Comparison of ENCODE assay signal across 1 cellular context in genomic region chr1:47906009-47906432, GRCh38.
TF ChIP-seq lines count a peak whose summit lies in the region.

No MANE protein-coding gene starts in this region.

TF ChIP-seq in HepG2, 621 proteins besides CTCF, POLR2A, EP300 and RAD21 (continued from another document):
- 0 out of 2 replicates have a peak, but pooled peaks have one; percentile 20 for TF ChIP-seq ESRRA (CRISPR knock-in tag; IDR thresholded peaks at IDR 0.05; ENCODE audit: low read depth)
- no peak for TF ChIP-seq ZC3H4 (CRISPR knock-in tag; IDR thresholded peaks at IDR 0.05; ENCODE audit: borderline replicate concordance)
- no peak for TF ChIP-seq ZIK1 (CRISPR knock-in tag; IDR thresholded peaks at IDR 0.05; ENCODE audit: borderline replicate concordance, low read depth)
- TF ChIP-seq ZKSCAN1 (IDR thresholded peaks at IDR 0.05; ENCODE audit: low read length) = no peak
- no peak for TF ChIP-seq SNAPC2 (CRISPR knock-in tag; IDR thresholded peaks at IDR 0.05)
- TF ChIP-seq GMEB1 (CRISPR knock-in tag; IDR thresholded peaks at IDR 0.05; ENCODE audit: borderline replicate concordance) = no peak
- TF ChIP-seq FOXO1 (CRISPR knock-in tag; IDR thresholded peaks at IDR 0.05) = peak; percentile 42; the same call in 1 of the 2 replicates
- TF ChIP-seq CBX2 (IDR thresholded peaks at IDR 0.05; ENCODE audit: low read depth, low read length) = no peak
- TF ChIP-seq CBX2 (CRISPR knock-in tag; IDR thresholded peaks at IDR 0.05; ENCODE audit: low read depth) = no peak
- TF ChIP-seq, protein P1, sequence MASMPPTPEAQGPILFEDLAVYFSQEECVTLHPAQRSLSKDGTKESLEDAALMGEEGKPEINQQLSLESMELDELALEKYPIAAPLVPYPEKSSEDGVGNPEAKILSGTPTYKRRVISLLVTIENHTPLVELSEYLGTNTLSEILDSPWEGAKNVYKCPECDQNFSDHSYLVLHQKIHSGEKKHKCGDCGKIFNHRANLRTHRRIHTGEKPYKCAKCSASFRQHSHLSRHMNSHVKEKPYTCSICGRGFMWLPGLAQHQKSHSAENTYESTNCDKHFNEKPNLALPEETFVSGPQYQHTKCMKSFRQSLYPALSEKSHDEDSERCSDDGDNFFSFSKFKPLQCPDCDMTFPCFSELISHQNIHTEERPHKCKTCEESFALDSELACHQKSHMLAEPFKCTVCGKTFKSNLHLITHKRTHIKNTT (CRISPR knock-in tag; IDR thresholded peaks at IDR 0.05) = no peak
- 0 out of 2 replicates have a peak, but pooled peaks have one; percentile 14 for TF ChIP-seq ZNF792 (CRISPR knock-in tag; IDR thresholded peaks at IDR 0.05)
- TF ChIP-seq HNF4G (IDR thresholded peaks at IDR 0.05; ENCODE audit: borderline replicate concordance, low read depth, low read length) = no peak
- TF ChIP-seq HNF4G (CRISPR knock-in tag; IDR thresholded peaks at IDR 0.05; ENCODE audit: borderline replicate concordance, low read depth) = no peak
- 0 out of 2 replicates have a peak, but pooled peaks have one; percentile 16 for TF ChIP-seq HOXA3 (CRISPR knock-in tag; IDR thresholded peaks at IDR 0.05)
- TF ChIP-seq PRPF4 (IDR thresholded peaks at IDR 0.05; ENCODE audit: low read depth, low read length, poor library complexity, severe bottlenecking) = no peak
- no peak for TF ChIP-seq ZNF577 (CRISPR knock-in tag; IDR thresholded peaks at IDR 0.05; ENCODE audit: borderline replicate concordance, low read depth)
- TF ChIP-seq ETV5 (CRISPR knock-in tag; IDR thresholded peaks at IDR 0.05; ENCODE audit: borderline replicate concordance) = peak; percentile 9; the same call in 1 of the 2 replicates
- no peak for TF ChIP-seq ZNF496 (CRISPR knock-in tag; IDR thresholded peaks at IDR 0.05; ENCODE audit: insufficient replicate concordance)
- no peak for TF ChIP-seq SKI (IDR thresholded peaks at IDR 0.05; ENCODE audit: partially characterized antibody)
- TF ChIP-seq ZNF772 (CRISPR knock-in tag; IDR thresholded peaks at IDR 0.05) = peak; percentile 34; the same call in 1 of the 2 replicates
- TF ChIP-seq PTBP1 (IDR thresholded peaks at IDR 0.05; ENCODE audit: low read depth, low read length, poor library complexity, severe bottlenecking) = no peak
- no peak for TF ChIP-seq POLR2AphosphoS5 (IDR thresholded peaks at IDR 0.05; ENCODE audit: low read depth, low read length)
- 0 out of 2 replicates have a peak, but pooled peaks have one; percentile 19 for TF ChIP-seq ZFX (CRISPR knock-in tag; IDR thresholded peaks at IDR 0.05; ENCODE audit: low read depth)
- TF ChIP-seq MED13 (CRISPR knock-in tag; IDR thresholded peaks at IDR 0.05) = no peak
- no peak for TF ChIP-seq YEATS4 (CRISPR knock-in tag; IDR thresholded peaks at IDR 0.05; ENCODE audit: borderline replicate concordance)
- 0 out of 2 replicates have a peak, but pooled peaks have one; percentile 60 for TF ChIP-seq HNRNPL (IDR thresholded peaks at IDR 0.05; ENCODE audit: low read depth, low read length)
- no peak for TF ChIP-seq FOXK1 (CRISPR knock-in tag; IDR thresholded peaks at IDR 0.05; ENCODE audit: borderline replicate concordance, low read depth)
- TF ChIP-seq CEBPB (IDR thresholded peaks at IDR 0.05; ENCODE audit: borderline replicate concordance, low read depth, low read length) = no peak
- no peak for TF ChIP-seq ARNTL (CRISPR knock-in tag; IDR thresholded peaks at IDR 0.05)
- TF ChIP-seq IRF1 (CRISPR knock-in tag; IDR thresholded peaks at IDR 0.05; ENCODE audit: low read depth) = no peak
- TF ChIP-seq SOX6 (IDR thresholded peaks at IDR 0.05) = no peak
- TF ChIP-seq SOX6 (CRISPR knock-in tag; IDR thresholded peaks at IDR 0.05) = peak; percentile 35; the same call in 1 of the 2 replicates
- TF ChIP-seq PHB2 (IDR thresholded peaks at IDR 0.05; ENCODE audit: partially characterized antibody) = no peak
- TF ChIP-seq TOPORS (CRISPR knock-in tag; IDR thresholded peaks at IDR 0.05) = no peak
- peak; percentile 9 for TF ChIP-seq TEAD3 (CRISPR knock-in tag; optimal IDR thresholded peaks at IDR 0.05; ENCODE audit: borderline replicate concordance)
- TF ChIP-seq, protein P2, sequence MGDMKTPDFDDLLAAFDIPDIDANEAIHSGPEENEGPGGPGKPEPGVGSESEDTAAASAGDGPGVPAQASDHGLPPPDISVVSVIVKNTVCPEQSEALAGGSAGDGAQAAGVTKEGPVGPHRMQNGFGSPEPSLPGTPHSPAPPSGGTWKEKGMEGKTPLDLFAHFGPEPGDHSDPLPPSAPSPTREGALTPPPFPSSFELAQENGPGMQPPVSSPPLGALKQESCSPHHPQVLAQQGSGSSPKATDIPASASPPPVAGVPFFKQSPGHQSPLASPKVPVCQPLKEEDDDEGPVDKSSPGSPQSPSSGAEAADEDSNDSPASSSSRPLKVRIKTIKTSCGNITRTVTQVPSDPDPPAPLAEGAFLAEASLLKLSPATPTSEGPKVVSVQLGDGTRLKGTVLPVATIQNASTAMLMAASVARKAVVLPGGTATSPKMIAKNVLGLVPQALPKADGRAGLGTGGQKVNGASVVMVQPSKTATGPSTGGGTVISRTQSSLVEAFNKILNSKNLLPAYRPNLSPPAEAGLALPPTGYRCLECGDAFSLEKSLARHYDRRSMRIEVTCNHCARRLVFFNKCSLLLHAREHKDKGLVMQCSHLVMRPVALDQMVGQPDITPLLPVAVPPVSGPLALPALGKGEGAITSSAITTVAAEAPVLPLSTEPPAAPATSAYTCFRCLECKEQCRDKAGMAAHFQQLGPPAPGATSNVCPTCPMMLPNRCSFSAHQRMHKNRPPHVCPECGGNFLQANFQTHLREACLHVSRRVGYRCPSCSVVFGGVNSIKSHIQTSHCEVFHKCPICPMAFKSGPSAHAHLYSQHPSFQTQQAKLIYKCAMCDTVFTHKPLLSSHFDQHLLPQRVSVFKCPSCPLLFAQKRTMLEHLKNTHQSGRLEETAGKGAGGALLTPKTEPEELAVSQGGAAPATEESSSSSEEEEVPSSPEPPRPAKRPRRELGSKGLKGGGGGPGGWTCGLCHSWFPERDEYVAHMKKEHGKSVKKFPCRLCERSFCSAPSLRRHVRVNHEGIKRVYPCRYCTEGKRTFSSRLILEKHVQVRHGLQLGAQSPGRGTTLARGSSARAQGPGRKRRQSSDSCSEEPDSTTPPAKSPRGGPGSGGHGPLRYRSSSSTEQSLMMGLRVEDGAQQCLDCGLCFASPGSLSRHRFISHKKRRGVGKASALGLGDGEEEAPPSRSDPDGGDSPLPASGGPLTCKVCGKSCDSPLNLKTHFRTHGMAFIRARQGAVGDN (CRISPR knock-in tag; IDR thresholded peaks at IDR 0.05) = no peak; the same call in 1 of the 2 replicates
- no peak for TF ChIP-seq SOX13 (IDR thresholded peaks at IDR 0.05)
- TF ChIP-seq SOX13 (CRISPR knock-in tag; conservative IDR thresholded peaks at IDR 0.05 in 1 of 2, IDR thresholded peaks at IDR 0.05 in 1 of 2) = 0 out of 4 replicates have a peak, but pooled peaks of 1 of the 2 experiments have one; percentile 30
- no peak for TF ChIP-seq ZNF234 (CRISPR knock-in tag; conservative IDR thresholded peaks at IDR 0.05)
- no peak for TF ChIP-seq FOXP1 (IDR thresholded peaks at IDR 0.05)
- 0 out of 2 replicates have a peak, but pooled peaks have one; percentile 19 for TF ChIP-seq FOXP1 (CRISPR knock-in tag; IDR thresholded peaks at IDR 0.05)
- TF ChIP-seq SUZ12 (IDR thresholded peaks at IDR 0.05; ENCODE audit: low read depth, low read length) = no peak
- peak; percentile 65; the same call in 1 of the 2 replicates for TF ChIP-seq ZNF768 (CRISPR knock-in tag; IDR thresholded peaks at IDR 0.05)
- peak; percentile 34; the same call in 1 of the 2 replicates for TF ChIP-seq TBX2 (CRISPR knock-in tag; IDR thresholded peaks at IDR 0.05; ENCODE audit: borderline replicate concordance)
- TF ChIP-seq RXRB (CRISPR knock-in tag; IDR thresholded peaks at IDR 0.05; ENCODE audit: borderline replicate concordance) = 0 out of 2 replicates have a peak, but pooled peaks have one; percentile 25
- TF ChIP-seq, protein P3, sequence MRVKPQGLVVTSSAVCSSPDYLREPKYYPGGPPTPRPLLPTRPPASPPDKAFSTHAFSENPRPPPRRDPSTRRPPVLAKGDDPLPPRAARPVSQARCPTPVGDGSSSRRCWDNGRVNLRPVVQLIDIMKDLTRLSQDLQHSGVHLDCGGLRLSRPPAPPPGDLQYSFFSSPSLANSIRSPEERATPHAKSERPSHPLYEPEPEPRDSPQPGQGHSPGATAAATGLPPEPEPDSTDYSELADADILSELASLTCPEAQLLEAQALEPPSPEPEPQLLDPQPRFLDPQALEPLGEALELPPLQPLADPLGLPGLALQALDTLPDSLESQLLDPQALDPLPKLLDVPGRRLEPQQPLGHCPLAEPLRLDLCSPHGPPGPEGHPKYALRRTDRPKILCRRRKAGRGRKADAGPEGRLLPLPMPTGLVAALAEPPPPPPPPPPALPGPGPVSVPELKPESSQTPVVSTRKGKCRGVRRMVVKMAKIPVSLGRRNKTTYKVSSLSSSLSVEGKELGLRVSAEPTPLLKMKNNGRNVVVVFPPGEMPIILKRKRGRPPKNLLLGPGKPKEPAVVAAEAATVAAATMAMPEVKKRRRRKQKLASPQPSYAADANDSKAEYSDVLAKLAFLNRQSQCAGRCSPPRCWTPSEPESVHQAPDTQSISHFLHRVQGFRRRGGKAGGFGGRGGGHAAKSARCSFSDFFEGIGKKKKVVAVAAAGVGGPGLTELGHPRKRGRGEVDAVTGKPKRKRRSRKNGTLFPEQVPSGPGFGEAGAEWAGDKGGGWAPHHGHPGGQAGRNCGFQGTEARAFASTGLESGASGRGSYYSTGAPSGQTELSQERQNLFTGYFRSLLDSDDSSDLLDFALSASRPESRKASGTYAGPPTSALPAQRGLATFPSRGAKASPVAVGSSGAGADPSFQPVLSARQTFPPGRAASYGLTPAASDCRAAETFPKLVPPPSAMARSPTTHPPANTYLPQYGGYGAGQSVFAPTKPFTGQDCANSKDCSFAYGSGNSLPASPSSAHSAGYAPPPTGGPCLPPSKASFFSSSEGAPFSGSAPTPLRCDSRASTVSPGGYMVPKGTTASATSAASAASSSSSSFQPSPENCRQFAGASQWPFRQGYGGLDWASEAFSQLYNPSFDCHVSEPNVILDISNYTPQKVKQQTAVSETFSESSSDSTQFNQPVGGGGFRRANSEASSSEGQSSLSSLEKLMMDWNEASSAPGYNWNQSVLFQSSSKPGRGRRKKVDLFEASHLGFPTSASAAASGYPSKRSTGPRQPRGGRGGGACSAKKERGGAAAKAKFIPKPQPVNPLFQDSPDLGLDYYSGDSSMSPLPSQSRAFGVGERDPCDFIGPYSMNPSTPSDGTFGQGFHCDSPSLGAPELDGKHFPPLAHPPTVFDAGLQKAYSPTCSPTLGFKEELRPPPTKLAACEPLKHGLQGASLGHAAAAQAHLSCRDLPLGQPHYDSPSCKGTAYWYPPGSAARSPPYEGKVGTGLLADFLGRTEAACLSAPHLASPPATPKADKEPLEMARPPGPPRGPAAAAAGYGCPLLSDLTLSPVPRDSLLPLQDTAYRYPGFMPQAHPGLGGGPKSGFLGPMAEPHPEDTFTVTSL (CRISPR knock-in tag; IDR thresholded peaks at IDR 0.05; ENCODE audit: borderline replicate concordance) = peak; percentile 64; the same call in 1 of the 2 replicates
- TF ChIP-seq, protein P4, sequence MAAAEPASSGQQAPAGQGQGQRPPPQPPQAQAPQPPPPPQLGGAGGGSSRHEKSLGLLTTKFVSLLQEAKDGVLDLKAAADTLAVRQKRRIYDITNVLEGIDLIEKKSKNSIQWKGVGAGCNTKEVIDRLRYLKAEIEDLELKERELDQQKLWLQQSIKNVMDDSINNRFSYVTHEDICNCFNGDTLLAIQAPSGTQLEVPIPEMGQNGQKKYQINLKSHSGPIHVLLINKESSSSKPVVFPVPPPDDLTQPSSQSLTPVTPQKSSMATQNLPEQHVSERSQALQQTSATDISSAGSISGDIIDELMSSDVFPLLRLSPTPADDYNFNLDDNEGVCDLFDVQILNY (CRISPR knock-in tag; conservative IDR thresholded peaks at IDR 0.05) = no peak
- no peak for TF ChIP-seq MZF1 (CRISPR knock-in tag; IDR thresholded peaks at IDR 0.05; ENCODE audit: borderline replicate concordance)
- TF ChIP-seq THAP11 (CRISPR knock-in tag; IDR thresholded peaks at IDR 0.05) = 0 out of 2 replicates have a peak, but pooled peaks have one; percentile 13
- no peak for TF ChIP-seq SMAD9 (CRISPR knock-in tag; IDR thresholded peaks at IDR 0.05)
- peak; percentile 27; the same call in 1 of the 2 replicates for TF ChIP-seq ZFY (CRISPR knock-in tag; IDR thresholded peaks at IDR 0.05)
